In the genomic region with DNA sequence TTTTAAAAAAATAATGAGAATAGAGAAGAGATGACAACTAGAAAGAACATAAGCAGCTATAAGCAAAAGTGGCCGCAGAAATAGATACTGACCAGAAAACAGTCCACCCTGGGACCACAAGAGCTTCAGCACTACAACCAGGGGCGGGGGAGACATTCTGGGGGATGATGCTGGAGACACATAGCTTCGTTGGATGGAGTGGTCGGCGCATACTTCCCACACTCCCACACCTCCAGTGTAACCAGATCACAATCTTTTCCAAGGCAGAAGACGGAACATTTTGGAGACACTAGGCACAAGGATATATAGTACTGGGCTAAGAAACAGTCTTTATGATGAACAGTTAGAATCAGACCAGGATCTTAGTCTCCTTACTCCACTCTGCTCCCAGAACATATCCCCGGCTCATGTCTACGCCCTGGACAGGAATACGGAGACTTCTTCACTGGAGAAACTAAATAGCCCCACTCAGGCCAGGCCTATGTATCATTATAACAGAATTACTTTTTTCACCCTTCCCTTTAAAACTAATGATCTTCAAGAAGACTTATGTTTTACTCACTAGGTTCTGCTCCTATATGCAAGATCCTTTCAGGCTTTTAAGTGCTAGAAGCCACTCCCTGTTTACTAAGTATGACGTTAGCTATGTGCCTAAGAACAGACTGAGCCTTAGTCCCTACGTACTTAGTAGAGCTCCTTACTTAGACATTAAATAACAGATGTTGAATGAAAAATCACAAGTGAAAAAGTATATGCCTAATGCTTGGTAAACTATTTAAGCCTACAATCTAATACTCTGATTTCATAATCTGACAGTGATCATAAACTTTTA, we compare ENCODE assay signal across 19 cellular contexts.
DNase-seq lines count a peak whose midpoint lies in the region; ATAC-seq and TF ChIP-seq lines count a peak whose summit lies in the region.
"Had no signal": no experiment of that assay in that cellular context is flagged by ENCODE, and none has a peak within 500 bp of the region (broad histone marks: within the 10 kb centered on the region; RNA-seq: fewer than 3 reads in every experiment).

No MANE protein-coding gene starts in this region.

- H3K36me3 Mint-ChIP-seq in IgD-negative memory B cell, result peaks cover 4% of the 10 kb centered on the region
- H3K36me3 Mint-ChIP-seq in naive thymus-derived CD8-positive, alpha-beta T cell, result peaks cover 0 to 9% (median 4%) of the 10 kb centered on the region in 3 donors
- H3K36me3 Mint-ChIP-seq: natural killer cell had no signal

- TF ChIP-seq CTCF in epithelial cell of esophagus (IDR thresholded peaks at IDR 0.05; ENCODE audit: insufficient read depth, low read depth, low read length, missing control alignments) (no peak), lower lobe of right lung (IDR thresholded peaks at IDR 0.05) (no peak)

- peak; percentile 82 for DNase-seq in epithelial cell of esophagus (ENCODE audit: low read depth)
- DNase-seq in lower lobe of right lung, result no peak
- no peak for DNase-seq in COLO829 (ENCODE audit: low spot score)
- DNase-seq in naive thymus-derived CD8-positive, alpha-beta T cell, result no peak
- no peak for DNase-seq in iPS-NIHi11 (ENCODE audit: low spot score)
- DNase-seq: activated B cell treated with CpG ODN at 0.5 μM for 24 hours; activated effector memory CD4-positive, alpha-beta T cell treated with Interleukin-2 at 50 U/mL for 16 hours; amygdala; cortex of kidney; Kasumi-1; natural killer cell; NCI-H1436 treated with DMSO at 0.1 percent for 48 hours; SHP77; stimulated activated CD4-positive, alpha-beta T cell treated with anti-CD3 and anti-CD28 coated beads, Interleukin-15, amount 100 ng/mL, for 24 hours; stimulated activated naive CD8-positive, alpha-beta T cell treated with anti-CD3 and anti-CD28 coated beads, Interleukin-15, amount 100 ng/mL, for 72 hours; T-helper 17 cell had no signal

- intact Hi-C loops in lower lobe of right lung (cut with DNase I), result no loop called here

- no peak overlapping the region for H3K4me3 ChIP-seq in ACC112 (ENCODE audit: low read depth, low read length)
- H3K4me3 ChIP-seq in epithelial cell of esophagus (ENCODE audit: low read length), result peak overlapping the region; percentile 1
- no peak overlapping the region for H3K4me3 ChIP-seq in lower lobe of right lung

- H3K27ac Mint-ChIP-seq in IgD-negative memory B cell, result peak overlapping the region in 2 of 3 donors; percentile 23 to 76
- peak overlapping the region in 3 of 10 donors; percentile 29 to 64 (median 38) for H3K27ac Mint-ChIP-seq in naive thymus-derived CD8-positive, alpha-beta T cell
- H3K27ac Mint-ChIP-seq: activated B cell treated with CpG ODN at 0.5 μM for 24 hours; stimulated activated naive CD8-positive, alpha-beta T cell treated with anti-CD3 and anti-CD28 coated beads, Interleukin-15, amount 100 ng/mL, for 72 hours; T-helper 17 cell had no signal

- peaks cover 0 to 3% (median 0%) of the 10 kb centered on the region in 3 donors for H3K9me3 Mint-ChIP-seq in IgD-negative memory B cell
- H3K9me3 Mint-ChIP-seq in naive thymus-derived CD8-positive, alpha-beta T cell, result no peaks in the 10 kb centered on the region
- H3K9me3 Mint-ChIP-seq: activated B cell treated with CpG ODN at 0.5 μM for 24 hours; natural killer cell; stimulated activated naive CD8-positive, alpha-beta T cell treated with anti-CD3 and anti-CD28 coated beads, Interleukin-15, amount 100 ng/mL, for 72 hours had no signal

- ATAC-seq in lower lobe of right lung (peak; percentile 86 to 96), GM19463 (IDR thresholded peaks at IDR 0.05; ENCODE audit: unreplicated experiment) (no peak)
- no peak for ATAC-seq in naive thymus-derived CD8-positive, alpha-beta T cell
- ATAC-seq: natural killer cell; stimulated activated naive CD8-positive, alpha-beta T cell treated with anti-CD3 and anti-CD28 coated beads, Interleukin-15, amount 100 ng/mL, for 72 hours; T-helper 17 cell had no signal

- H3K27me3 ChIP-seq in ACC112 (ENCODE audit: insufficient read depth, low read length) (no peaks in the 10 kb centered on the region), lower lobe of right lung (ENCODE audit: low read depth) (no peaks in the 10 kb centered on the region)

- POLR2A ChIA-PET in naive thymus-derived CD8-positive, alpha-beta T cell (lab: Charles Lee), result no interaction called here

- H3K27ac ChIP-seq in ACC112 (ENCODE audit: low read depth, low read length) (peak overlapping the region; percentile 96), lower lobe of right lung (no peak overlapping the region)

- H3K36me3 ChIP-seq in ACC112 (ENCODE audit: insufficient read depth, low read length), result no peaks in the 10 kb centered on the region
- H3K36me3 ChIP-seq in lower lobe of right lung, result no peaks in the 10 kb centered on the region

- H3K4me3 Mint-ChIP-seq in IgD-negative memory B cell, result peak overlapping the region in 1 of 4 donors; percentile 56
- H3K4me3 Mint-ChIP-seq in naive thymus-derived CD8-positive, alpha-beta T cell, result no peak overlapping the region
- H3K4me3 Mint-ChIP-seq: activated B cell treated with CpG ODN at 0.5 μM for 24 hours; natural killer cell; stimulated activated naive CD8-positive, alpha-beta T cell treated with anti-CD3 and anti-CD28 coated beads, Interleukin-15, amount 100 ng/mL, for 72 hours; T-helper 17 cell had no signal

- H2AFZ ChIP-seq in ACC112 (ENCODE audit: low read length, unreplicated experiment), result no peak overlapping the region

- H3K79me2 ChIP-seq in ACC112 (ENCODE audit: control insufficient read depth, insufficient read depth, low read length, unreplicated experiment), result peaks cover 74% of the 10 kb centered on the region

- H3K9me3 ChIP-seq in lower lobe of right lung, result no peaks in the 10 kb centered on the region

- H3K4me1 ChIP-seq in ACC112 (ENCODE audit: control insufficient read depth, insufficient read depth, low read length, unreplicated experiment), result peaks cover 32% of the 10 kb centered on the region
- H3K4me1 ChIP-seq in lower lobe of right lung, result peaks cover under 1% of the 10 kb centered on the region

- peaks cover 23 to 45% (median 42%) of the 10 kb centered on the region in 3 donors for H3K4me1 Mint-ChIP-seq in IgD-negative memory B cell
- peaks cover 22 to 62% (median 56%) of the 10 kb centered on the region in 4 donors for H3K4me1 Mint-ChIP-seq in naive thymus-derived CD8-positive, alpha-beta T cell

- no peaks in the 10 kb centered on the region for H3K27me3 Mint-ChIP-seq in IgD-negative memory B cell
- no peaks in the 10 kb centered on the region for H3K27me3 Mint-ChIP-seq in naive thymus-derived CD8-positive, alpha-beta T cell
- H3K27me3 Mint-ChIP-seq: activated B cell treated with CpG ODN at 0.5 μM for 24 hours; stimulated activated naive CD8-positive, alpha-beta T cell treated with anti-CD3 and anti-CD28 coated beads, Interleukin-15, amount 100 ng/mL, for 72 hours; T-helper 17 cell had no signal

Comparison
In these comparisons a context has a peak if more than half of its experiments do, and no peak if none do; other contexts are left out.
1. ATAC-seq: peak in lower lobe of right lung (2 of 2); none in naive thymus-derived CD8-positive, alpha-beta T cell (0 of 2) and GM19463 (single experiment).